ENCODE assay signal across 10 cellular contexts in the genomic region with DNA sequence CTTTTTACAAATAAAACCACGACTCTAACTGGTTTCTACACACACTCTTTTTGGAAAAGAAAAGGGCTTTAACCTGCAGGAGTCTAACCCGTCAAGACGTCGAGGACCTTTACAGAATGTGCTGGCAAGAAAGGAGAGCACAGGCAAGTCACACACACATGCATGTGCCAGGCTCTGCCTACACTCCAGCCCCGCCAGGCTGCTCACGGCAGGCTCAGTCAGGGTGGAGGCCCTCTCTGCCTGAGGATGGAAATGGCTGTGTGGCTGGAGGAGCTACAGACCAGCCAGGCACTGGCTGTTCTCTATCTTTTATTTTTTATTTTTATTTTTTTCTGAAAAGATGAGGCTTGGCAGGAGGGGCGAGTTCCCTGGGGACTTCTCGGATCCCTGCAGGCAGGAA. TPM values are rescaled to one million over a fixed set of nuclear protein-coding genes. Genes with fewer than 3 reads are reported as not detected.
DNase-seq lines count a peak whose midpoint lies in the region; ATAC-seq, FAIRE-seq and TF ChIP-seq lines count a peak whose summit lies in the region.
"Had no signal": no experiment of that assay in that cellular context is flagged by ENCODE, and none has a peak within 500 bp of the region (broad histone marks: within the 10 kb centered on the region; RNA-seq: fewer than 3 reads in every experiment).

No MANE protein-coding gene starts in this region.

- TF ChIP-seq CTCF in kidney (IDR thresholded peaks at IDR 0.05; ENCODE audit: borderline replicate concordance, extremely low read depth, insufficient read depth) (no peak), stomach (IDR thresholded peaks at IDR 0.05) (no peak)

- DNase-seq in activated naive CD4-positive, alpha-beta T cell treated with anti-CD3 and anti-CD28 coated beads for 36 hours: no peak
- DNase-seq in adipocyte (ENCODE audit: low read depth): no peak
- peak; percentile 52 for DNase-seq in kidney
- no peak for DNase-seq in stomach
- DNase-seq in Ammon's horn (ENCODE audit: low spot score): no peak
- no peak for DNase-seq in activated CD8-positive, alpha-beta T cell treated with anti-CD3 and anti-CD28 coated beads, Interleukin-2, amount 10 ng/mL, durations not matched to agents 7 days and 5 days
- DNase-seq: AML-193 had no signal

- peaks cover 63% of the 10 kb centered on the region for H3K27me3 Mint-ChIP-seq in activated naive CD4-positive, alpha-beta T cell treated with anti-CD3 and anti-CD28 coated beads, Interleukin-2, amount 50 U/mL, for 24 hours
- peaks cover 80% of the 10 kb centered on the region for H3K27me3 Mint-ChIP-seq in activated naive CD4-positive, alpha-beta T cell treated with anti-CD3 and anti-CD28 coated beads for 36 hours (ENCODE audit: low read depth)
- peaks cover 90% of the 10 kb centered on the region for H3K27me3 Mint-ChIP-seq in activated CD8-positive, alpha-beta T cell treated with anti-CD3 and anti-CD28 coated beads, Interleukin-2, amount 10 ng/mL, durations not matched to agents 7 days and 5 days (ENCODE audit: low read depth)

- ATAC-seq in HG03025 (IDR thresholded peaks at IDR 0.05; ENCODE audit: low FRiP score, unreplicated experiment): no peak
- no peak for ATAC-seq in activated CD8-positive, alpha-beta T cell treated with anti-CD3 and anti-CD28 coated beads, Interleukin-2, amount 10 ng/mL, durations not matched to agents 7 days and 5 days

- peak overlapping the region; percentile 50 for H3K4me3 Mint-ChIP-seq in activated naive CD4-positive, alpha-beta T cell treated with anti-CD3 and anti-CD28 coated beads, Interleukin-2, amount 50 U/mL, for 24 hours
- no peak overlapping the region for H3K4me3 Mint-ChIP-seq in activated naive CD4-positive, alpha-beta T cell treated with anti-CD3 and anti-CD28 coated beads for 36 hours
- no peak overlapping the region for H3K4me3 Mint-ChIP-seq in activated CD8-positive, alpha-beta T cell treated with anti-CD3 and anti-CD28 coated beads, Interleukin-2, amount 10 ng/mL, durations not matched to agents 7 days and 5 days

- H3K4me1 ChIP-seq in adipocyte (ENCODE audit: control insufficient read depth, insufficient read depth, low read length) (peaks cover 25% of the 10 kb centered on the region), kidney (ENCODE audit: control insufficient read depth in 1 of 2, insufficient read depth in 1 of 2, low read depth in 1 of 2, low read length in 2 of 2) (peaks cover 5 to 25% of the 10 kb centered on the region in 2 donors), stomach (peaks cover 39 to 58% (median 52%) of the 10 kb centered on the region in 4 donors)

- no peak for FAIRE-seq in kidney (lab: Jason Lieb, UNC)

- H3K36me3 Mint-ChIP-seq in activated naive CD4-positive, alpha-beta T cell treated with anti-CD3 and anti-CD28 coated beads, Interleukin-2, amount 50 U/mL, for 24 hours: no peaks in the 10 kb centered on the region
- H3K36me3 Mint-ChIP-seq in activated naive CD4-positive, alpha-beta T cell treated with anti-CD3 and anti-CD28 coated beads for 36 hours (ENCODE audit: low read depth): no peaks in the 10 kb centered on the region
- H3K36me3 Mint-ChIP-seq in activated CD8-positive, alpha-beta T cell treated with anti-CD3 and anti-CD28 coated beads, Interleukin-2, amount 10 ng/mL, durations not matched to agents 7 days and 5 days (ENCODE audit: low read depth): no peaks in the 10 kb centered on the region

- H3K36me3 ChIP-seq in adipocyte (ENCODE audit: control insufficient read depth, insufficient read depth, low read length, severe bottlenecking) (no peaks in the 10 kb centered on the region), kidney (ENCODE audit: control insufficient read depth in 1 of 2, insufficient read depth in 2 of 2, low read length in 2 of 2) (no peaks in the 10 kb centered on the region), stomach (no peaks in the 10 kb centered on the region)

- TF ChIP-seq EP300 in stomach (IDR thresholded peaks at IDR 0.05): no peak

- H3K27me3 ChIP-seq in adipocyte (replicated peaks; ENCODE audit: control insufficient read depth, insufficient read depth, low read length) (peaks cover 74% of the 10 kb centered on the region), stomach (peaks cover 25 to 100% (median 87%) of the 10 kb centered on the region in 3 donors)

- H3K9me3 ChIP-seq in adipocyte (ENCODE audit: control insufficient read depth, low read length) (no peaks in the 10 kb centered on the region), kidney (ENCODE audit: control insufficient read depth in 1 of 2, low read length in 2 of 2) (no peaks in the 10 kb centered on the region), stomach (no peaks in the 10 kb centered on the region)

- no peaks in the 10 kb centered on the region for H3K9me3 Mint-ChIP-seq in activated naive CD4-positive, alpha-beta T cell treated with anti-CD3 and anti-CD28 coated beads, Interleukin-2, amount 50 U/mL, for 24 hours
- H3K9me3 Mint-ChIP-seq in activated naive CD4-positive, alpha-beta T cell treated with anti-CD3 and anti-CD28 coated beads for 36 hours: no peaks in the 10 kb centered on the region
- no peaks in the 10 kb centered on the region for H3K9me3 Mint-ChIP-seq in activated CD8-positive, alpha-beta T cell treated with anti-CD3 and anti-CD28 coated beads, Interleukin-2, amount 10 ng/mL, durations not matched to agents 7 days and 5 days (ENCODE audit: insufficient read depth)

- intact Hi-C loops in activated naive CD4-positive, alpha-beta T cell treated with anti-CD3 and anti-CD28 coated beads for 36 hours (cut with micrococcal nuclease): loop anchor here (5.0 to 10.0 kb wide), 2 partner anchors 389 to 1077 kb away; no protein-coding TSS in a partner anchor
- intact Hi-C loops in kidney (cut with DNase I) (loop anchor here (10.0 kb wide), 2 partner anchors 467 to 557 kb away; no protein-coding TSS in a partner anchor), stomach (cut with DNase I; ENCODE audit: low total_unique reads) (loop anchor here (5.0 to 10.0 kb wide), 2 partner anchors 469 to 557 kb away; no protein-coding TSS in a partner anchor)

- H3K27ac ChIP-seq in kidney (ENCODE audit: low read depth in 2 of 2, low read length in 2 of 2) (no peak overlapping the region), stomach (no peak overlapping the region)

- no peak overlapping the region for H3K27ac Mint-ChIP-seq in activated naive CD4-positive, alpha-beta T cell treated with anti-CD3 and anti-CD28 coated beads, Interleukin-2, amount 50 U/mL, for 24 hours
- H3K27ac Mint-ChIP-seq in activated naive CD4-positive, alpha-beta T cell treated with anti-CD3 and anti-CD28 coated beads for 36 hours: no peak overlapping the region
- no peak overlapping the region for H3K27ac Mint-ChIP-seq in activated CD8-positive, alpha-beta T cell treated with anti-CD3 and anti-CD28 coated beads, Interleukin-2, amount 10 ng/mL, durations not matched to agents 7 days and 5 days

- H3K9ac ChIP-seq in adipocyte (ENCODE audit: low read length) (no peak overlapping the region), kidney (ENCODE audit: low read length in 2 of 2) (no peak overlapping the region)

- peaks cover 32% of the 10 kb centered on the region for H3K4me1 Mint-ChIP-seq in activated naive CD4-positive, alpha-beta T cell treated with anti-CD3 and anti-CD28 coated beads, Interleukin-2, amount 50 U/mL, for 24 hours
- H3K4me1 Mint-ChIP-seq in activated naive CD4-positive, alpha-beta T cell treated with anti-CD3 and anti-CD28 coated beads for 36 hours (ENCODE audit: low read depth): peaks cover 28% of the 10 kb centered on the region
- peaks cover 22% of the 10 kb centered on the region for H3K4me1 Mint-ChIP-seq in activated CD8-positive, alpha-beta T cell treated with anti-CD3 and anti-CD28 coated beads, Interleukin-2, amount 10 ng/mL, durations not matched to agents 7 days and 5 days (ENCODE audit: low read depth)

- POLR2A ChIA-PET in activated CD8-positive, alpha-beta T cell treated with anti-CD3 and anti-CD28 coated beads, Interleukin-2, amount 10 ng/mL, durations not matched to agents 7 days and 5 days (lab: Charles Lee): no interaction called here

- WGBS in stomach, 5 donors: 42 to 67% (median 49%) methylated on average over 8 of the region's 8 CpGs

- TF ChIP-seq POLR2A in stomach (IDR thresholded peaks at IDR 0.05): no peak

- H3K4me3 ChIP-seq in adipocyte (ENCODE audit: low read length) (peak overlapping the region; percentile 74), kidney (ENCODE audit: low read length in 2 of 2) (no peak overlapping the region), stomach (peak overlapping the region; percentile 29 to 50 (median 35))

- CTCF ChIA-PET in activated naive CD4-positive, alpha-beta T cell treated with anti-CD3 and anti-CD28 coated beads for 36 hours (lab: Charles Lee): interaction anchor here (0.7 to 0.8 kb wide), 2 partner anchors 461 to 715 kb away, joined by 4 to 7 read pairs; no protein-coding TSS in a partner anchor
- CTCF ChIA-PET in activated CD8-positive, alpha-beta T cell treated with anti-CD3 and anti-CD28 coated beads, Interleukin-2, amount 10 ng/mL, durations not matched to agents 7 days and 5 days (lab: Charles Lee): interaction anchor here (0.6 to 1.4 kb wide), 2 partner anchors 25 to 472 kb away, joined by 3 to 5 read pairs; no protein-coding TSS in a partner anchor

RNA-seq across cellular contexts. Expression of a gene that starts 10.2 kb away (rescaled TPM):
- not detected for total RNA-seq in activated naive CD4-positive, alpha-beta T cell treated with anti-CD3 and anti-CD28 coated beads for 36 hours
- total RNA-seq in kidney (0.16 TPM), stomach (not detected)
- polyA plus RNA-seq in kidney (ENCODE audit: insufficient read depth, low read depth, low replicate concordance) (0.19 TPM), stomach (not detected)
- total RNA-seq in activated CD8-positive, alpha-beta T cell treated with anti-CD3 and anti-CD28 coated beads, Interleukin-2, amount 10 ng/mL, durations not matched to agents 7 days and 5 days: under 1 TPM in 1 of 2 experiments, not detected in 1; 0.10 TPM
- total RNA-seq: LHCN-M2 had no signal

RNA-seq across cellular contexts. Expression of a gene that starts 57.5 kb away (rescaled TPM):
- total RNA-seq in activated naive CD4-positive, alpha-beta T cell treated with anti-CD3 and anti-CD28 coated beads for 36 hours: not detected
- total RNA-seq in kidney: 0.28 TPM
- 0.62 TPM for polyA plus RNA-seq in kidney (ENCODE audit: insufficient read depth, low read depth, low replicate concordance)
- total RNA-seq in stomach: 10 to 100 TPM in 2 of 5 donors, 1 to 10 TPM in 2, not detected in 1; 2.6 to 17.9 (median 11.0) TPM
- 1 to 10 TPM in 2 of 3 donors, under 1 TPM in 1; 0.20 to 7.5 (median 3.8) TPM for polyA plus RNA-seq in stomach
- total RNA-seq in activated CD8-positive, alpha-beta T cell treated with anti-CD3 and anti-CD28 coated beads, Interleukin-2, amount 10 ng/mL, durations not matched to agents 7 days and 5 days: not detected

Comparison
In these comparisons a context has a peak if more than half of its experiments do, and no peak if none do; other contexts are left out.
1. H3K4me3 ChIP-seq: peak in adipocyte (single experiment) and stomach (4 of 4); none in kidney (0 of 2).